In genomic region chr13:109154146-109154545, GRCh38 we compare ENCODE assay signal across 16 cellular contexts.
A peak's percentile ranks its signal among the peaks of the same experiment; 100 is the strongest.
DNase-seq lines count a peak whose midpoint lies in the region; ATAC-seq and TF ChIP-seq lines count a peak whose summit lies in the region.
"Had no signal": no experiment of that assay in that cellular context is flagged by ENCODE, and none has a peak within 500 bp of the region (broad histone marks: within the 10 kb centered on the region; RNA-seq: fewer than 3 reads in every experiment).

No MANE protein-coding gene starts in this region.

- BruUV-seq in PC-3 (replicated peaks; lab: Mats Ljungman, UMichigan) = no TSS peak

- H3K36me3 ChIP-seq in BE2C = no peaks in the 10 kb centered on the region
- H3K36me3 ChIP-seq in PC-3 (ENCODE audit: low read depth, low read length) = no peaks in the 10 kb centered on the region
- no peaks in the 10 kb centered on the region for H3K36me3 ChIP-seq in brain microvascular endothelial cell (replicated peaks)
- no peaks in the 10 kb centered on the region for H3K36me3 ChIP-seq in osteoblast (ENCODE audit: insufficient read depth, low read length)
- H3K36me3 ChIP-seq: vagina had no signal

- H4K20me1 ChIP-seq in PC-3 (ENCODE audit: low read length) = no peaks in the 10 kb centered on the region
- H4K20me1 ChIP-seq in osteoblast (ENCODE audit: insufficient read depth, low read length) = no peaks in the 10 kb centered on the region

- H3K79me2 ChIP-seq in PC-3 (ENCODE audit: low read length) = 0 out of 2 replicates have a peak, but pooled peaks cover 2% of the 10 kb centered on the region
- H3K79me2 ChIP-seq in osteoblast (ENCODE audit: insufficient read depth, low read length) = no peaks in the 10 kb centered on the region

- H2AFZ ChIP-seq in PC-3 (ENCODE audit: low read length) = no peak overlapping the region
- H2AFZ ChIP-seq in osteoblast (ENCODE audit: low read length) = no peak overlapping the region

- POLR2A ChIA-PET in PC-3 (lab: Charles Lee; ENCODE audit: unreplicated experiment) = no interaction called here

- in situ Hi-C loops in brain microvascular endothelial cell (cut with HindIII; ENCODE audit: low pct_ligation_motif_present, low sequenced_read_pairs) = loop anchor here (25.0 kb wide), 2 partner anchors 208 to 958 kb away; no protein-coding TSS in a partner anchor

- H3K27me3 ChIP-seq in BE2C (no peaks in the 10 kb centered on the region), PC-3 (ENCODE audit: low read length) (no peaks in the 10 kb centered on the region), brain microvascular endothelial cell (replicated peaks) (no peaks in the 10 kb centered on the region), osteoblast (ENCODE audit: insufficient read depth, low read length) (no peaks in the 10 kb centered on the region)
- H3K27me3 ChIP-seq: vagina had no signal

- peak overlapping the region; percentile 95 for H3K27ac ChIP-seq in PC-3 (ENCODE audit: low read length)
- H3K27ac ChIP-seq in brain microvascular endothelial cell = peak overlapping the region; percentile 96
- peak overlapping the region; percentile 97 for H3K27ac ChIP-seq in osteoblast (ENCODE audit: low read depth, low read length)
- H3K27ac ChIP-seq: vagina had no signal

- ATAC-seq in PC-3 (no peak), HG03457 (IDR thresholded peaks at IDR 0.05; ENCODE audit: unreplicated experiment) (no peak), HG03039 (IDR thresholded peaks at IDR 0.05; ENCODE audit: unreplicated experiment) (no peak)
- ATAC-seq: activated T-cell treated with anti-CD3 and anti-CD28 coated beads, Interleukin-2, amount 50 U/mL, for 72 hours had no signal

- H3F3A ChIP-seq in PC-3 (ENCODE audit: low read length, unreplicated experiment) = peaks cover 12% of the 10 kb centered on the region

- H3K4me1 ChIP-seq in BE2C = no peaks in the 10 kb centered on the region; the same call in none of the 2 replicates
- peaks cover 61% of the 10 kb centered on the region for H3K4me1 ChIP-seq in PC-3 (ENCODE audit: insufficient read depth, low read length)
- peaks cover 28% of the 10 kb centered on the region for H3K4me1 ChIP-seq in osteoblast (ENCODE audit: insufficient read depth, low read length)

- intact Hi-C loops in PC-3 (cut with micrococcal nuclease) = no loop called here

- H3K9ac ChIP-seq in PC-3 (ENCODE audit: low read length) = peak overlapping the region; percentile 51; the same call in 1 of the 2 replicates

- CTCF ChIA-PET in PC-3 (lab: Charles Lee) = no interaction called here

- no peaks in the 10 kb centered on the region for H3K9me2 ChIP-seq in PC-3 (replicated peaks; ENCODE audit: low read length)

- H3K9me3 ChIP-seq in BE2C (no peaks in the 10 kb centered on the region), PC-3 (ENCODE audit: low read length) (no peaks in the 10 kb centered on the region), osteoblast (ENCODE audit: low read depth, low read length) (no peaks in the 10 kb centered on the region)
- H3K9me3 ChIP-seq: vagina had no signal

- H3K4me2 ChIP-seq in PC-3 (ENCODE audit: low read length) = peak overlapping the region; percentile 77; the same call in 1 of the 2 replicates
- H3K4me2 ChIP-seq in osteoblast (ENCODE audit: insufficient read depth, low read length) = peak overlapping the region; percentile 75

- no peak for TF ChIP-seq CTCF in BE2C (IDR thresholded peaks at IDR 0.05; ENCODE audit: low read depth, low read length)
- no peak for TF ChIP-seq CTCF in PC-3 (conservative IDR thresholded peaks at IDR 0.05; ENCODE audit: low read depth, low read length)
- TF ChIP-seq CTCF in brain microvascular endothelial cell (IDR thresholded peaks at IDR 0.05; ENCODE audit: low read depth, low read length, missing control alignments) = no peak
- TF ChIP-seq CTCF in osteoblast (IDR thresholded peaks at IDR 0.05; ENCODE audit: extremely low read depth, low read depth, low read length) = no peak

- DNase-seq in BE2C = peak; percentile 19
- DNase-seq in PC-3 = peak; percentile 14
- DNase-seq in brain microvascular endothelial cell = no peak
- DNase-seq in osteoblast (ENCODE audit: insufficient read length, low spot score, missing footprints) = no peak
- no peak for DNase-seq in amygdala (lab: John Stamatoyannopoulos, UW)
- no peak for DNase-seq in mesenteric fat pad (ENCODE audit: low spot score)
- DNase-seq: activated CD4-positive, alpha-beta memory T cell treated with anti-CD3 and anti-CD28 coated beads for 36 hours; activated T-cell treated with anti-CD3 and anti-CD28 coated beads, Interleukin-2, amount 50 U/mL, for 72 hours; Calu3; endodermal cell; NCI-H2029 treated with DMSO at 0.1 percent for 48 hours; NCI-H524 treated with DMSO at 0.1 percent for 48 hours; stimulated activated CD4-positive, alpha-beta T cell treated with anti-CD3 and anti-CD28 coated beads, Interleukin-15, amount 100 ng/mL, for 24 hours had no signal

- H3K4me3 ChIP-seq in BE2C (ENCODE audit: low read depth, low read length) (no peak overlapping the region), PC-3 (ENCODE audit: low read length) (no peak overlapping the region), brain microvascular endothelial cell (ENCODE audit: low read depth, low read length) (no peak overlapping the region), osteoblast (ENCODE audit: insufficient read depth, low read length) (no peak overlapping the region)
- H3K4me3 ChIP-seq: vagina had no signal

Comparison
In these comparisons a context has a peak if more than half of its experiments do, and no peak if none do; other contexts are left out.
1. DNase-seq: peak in BE2C (single experiment) and PC-3 (single experiment); none in brain microvascular endothelial cell (single experiment), osteoblast (single experiment), amygdala (0 of 56) and mesenteric fat pad (single experiment).
2. Peak in every context shown above with its lines, with median percentiles within 50 percentile points of each other: H3K27ac ChIP-seq.